ENCODE assay signal across 20 cellular contexts in genomic region chr2:160465406-160465805, GRCh38. TPM values are rescaled to one million over a fixed set of nuclear protein-coding genes. Genes with fewer than 3 reads are reported as not detected.
DNase-seq lines count a peak whose midpoint lies in the region; ATAC-seq, FAIRE-seq and TF ChIP-seq lines count a peak whose summit lies in the region.
"Had no signal": no experiment of that assay in that cellular context is flagged by ENCODE, and none has a peak within 500 bp of the region (broad histone marks: within the 10 kb centered on the region; RNA-seq: fewer than 3 reads in every experiment).

No MANE protein-coding gene starts in this region.

- peaks cover 1 to 5% of the 10 kb centered on the region in 2 experiments; a peak in 3 of 4 replicates for H3K4me1 ChIP-seq in SK-N-SH (ENCODE audit: control insufficient read depth in 1 of 2, insufficient read depth in 2 of 2, low read depth in 1 of 2, low read length in 1 of 2)

- POLR2A ChIA-PET in SK-N-SH (lab: Yijun Ruan, JAX) = no interaction called here
- POLR2A ChIA-PET in CD4-positive, alpha-beta T cell (lab: Charles Lee) = interaction anchor here (1.6 to 2.0 kb wide), 2 partner anchors 26 to 38 kb away, joined by 3 to 4 read pairs; no protein-coding TSS in a partner anchor

- no peak for FAIRE-seq in bronchial epithelial cell (lab: Jason Lieb, UNC)

- no peaks in the 10 kb centered on the region for H3K27me3 Mint-ChIP-seq in CD4-positive, alpha-beta T cell
- H3K27me3 Mint-ChIP-seq in nephron progenitor cell (ENCODE audit: low read depth, poor library complexity) = no peaks in the 10 kb centered on the region

- H3K79me2 ChIP-seq in SK-N-SH (ENCODE audit: insufficient read depth) = peaks cover 95% of the 10 kb centered on the region

- peaks cover 69% of the 10 kb centered on the region for H4K20me1 ChIP-seq in SK-N-SH (ENCODE audit: insufficient read depth)

- 96% methylated on average over 3 of the region's 3 CpGs for whole genome bisulfite sequencing in SK-N-SH (ENCODE audit: low lambda C conversion rate)

- no peak overlapping the region for H3K27ac ChIP-seq in SK-N-SH (ENCODE audit: low read depth in 2 of 2, low read length in 1 of 2)
- H3K27ac ChIP-seq in CD4-positive, alpha-beta T cell (ENCODE audit: low read depth, low read length) = no peak overlapping the region
- H3K27ac ChIP-seq: C4-2B, tibial nerve had no signal

- no peak overlapping the region for H3K4me2 ChIP-seq in SK-N-SH

- intact Hi-C loops in CD4-positive, alpha-beta T cell (cut with DNase I, micrococcal nuclease) = no loop called here

- TF ChIP-seq RAD21 in SK-N-SH (IDR thresholded peaks at IDR 0.05; ENCODE audit: low read length) = no peak

- peaks cover 6% of the 10 kb centered on the region for H3K36me3 Mint-ChIP-seq in CD4-positive, alpha-beta T cell (ENCODE audit: low read depth)
- H3K36me3 Mint-ChIP-seq in nephron progenitor cell (ENCODE audit: low read depth) = peaks cover 11% of the 10 kb centered on the region

- no peaks in the 10 kb centered on the region for H3F3A ChIP-seq in SK-N-SH (replicated peaks; ENCODE audit: insufficient read depth)

- H3K27me3 ChIP-seq in SK-N-SH (ENCODE audit: insufficient read depth) (no peaks in the 10 kb centered on the region), bronchial epithelial cell (ENCODE audit: control insufficient read depth, insufficient read depth, low read length) (no peaks in the 10 kb centered on the region)
- H3K27me3 ChIP-seq in CD4-positive, alpha-beta T cell (ENCODE audit: control insufficient read depth, insufficient read depth, low read length) = no peaks in the 10 kb centered on the region
- H3K27me3 ChIP-seq: tibial nerve had no signal

- no peak overlapping the region for H3K9ac ChIP-seq in SK-N-SH

- no peaks in the 10 kb centered on the region for H3K9me3 Mint-ChIP-seq in CD4-positive, alpha-beta T cell
- H3K9me3 Mint-ChIP-seq in nephron progenitor cell = no peaks in the 10 kb centered on the region
- H3K9me3 Mint-ChIP-seq: activated T-helper 1 cell treated with anti-CD3 and anti-CD28 coated beads, Interleukin-12 subunit alpha, Interleukin-12 subunit beta, Interleukin-2, Interleukin-4 antibody, amounts not matched to agents 30 ng/mL and 10 ng/mL and 1 ng/mL, durations not matched to agents 14 hours and 24 hours and 36 hours had no signal

- H3K36me3 ChIP-seq in SK-N-SH (replicated peaks in 1 of 2; ENCODE audit: control insufficient read depth in 1 of 2, insufficient read depth in 2 of 2, low read length in 1 of 2) (no peaks in the 10 kb centered on the region), bronchial epithelial cell (ENCODE audit: control insufficient read depth, insufficient read depth, low read length) (no peaks in the 10 kb centered on the region)
- H3K36me3 ChIP-seq: tibial nerve had no signal

- CTCF ChIA-PET in SK-N-SH (lab: Yijun Ruan, JAX) = interaction anchor here (1.1 kb wide), 1 partner anchor 36 kb away, joined by 3 read pairs; no protein-coding TSS in a partner anchor
- CTCF ChIA-PET in CD4-positive, alpha-beta T cell (lab: Charles Lee) = interaction anchor here (0.9 kb wide), 1 partner anchor 22 kb away, joined by 3 read pairs; no protein-coding TSS in a partner anchor

- no peaks in the 10 kb centered on the region for H3K9me3 ChIP-seq in SK-N-SH
- no peaks in the 10 kb centered on the region for H3K9me3 ChIP-seq in CD4-positive, alpha-beta T cell (ENCODE audit: control insufficient read depth, low read length)
- H3K9me3 ChIP-seq: tibial nerve had no signal

- peaks cover 96% of the 10 kb centered on the region for H3K4me1 Mint-ChIP-seq in CD4-positive, alpha-beta T cell (ENCODE audit: low read depth)
- H3K4me1 Mint-ChIP-seq in nephron progenitor cell = peaks cover 50% of the 10 kb centered on the region

- H3K4me3 ChIP-seq in SK-N-SH (ENCODE audit: low read depth in 2 of 2, low read length in 1 of 2) (no peak overlapping the region), bronchial epithelial cell (ENCODE audit: low read depth, low read length) (no peak overlapping the region)
- H3K4me3 ChIP-seq: tibial nerve had no signal

- no peak overlapping the region for H2AFZ ChIP-seq in SK-N-SH (ENCODE audit: low read depth)

- ATAC-seq in SK-N-SH treated with all-trans-retinoic acid at 6 μM for 48 hours (0 out of 3 replicates have a peak, but pooled peaks have one; percentile 24), GM19035 (IDR thresholded peaks at IDR 0.05; ENCODE audit: unreplicated experiment) (no peak)
- ATAC-seq in CD4-positive, alpha-beta T cell (ENCODE audit: poor library complexity) = peak; percentile 68
- ATAC-seq: activated CD4-positive, CD25-positive, alpha-beta regulatory T cell treated with anti-CD3 and anti-CD28 coated beads, Interleukin-2, amount 50 U/mL, for 24 hours; right cardiac atrium had no signal

- TF ChIP-seq EP300 in SK-N-SH (IDR thresholded peaks at IDR 0.05; ENCODE audit: borderline replicate concordance in 1 of 2, low read depth in 1 of 2, low read length in 1 of 2) = no peak

- H3K27ac Mint-ChIP-seq in CD4-positive, alpha-beta T cell = peak overlapping the region; percentile 77
- peak overlapping the region; percentile 74 for H3K27ac Mint-ChIP-seq in nephron progenitor cell
- H3K27ac Mint-ChIP-seq: activated T-helper 1 cell treated with anti-CD3 and anti-CD28 coated beads, Interleukin-12 subunit alpha, Interleukin-12 subunit beta, Interleukin-2, Interleukin-4 antibody, amounts not matched to agents 30 ng/mL and 10 ng/mL and 1 ng/mL, durations not matched to agents 14 hours and 24 hours and 36 hours had no signal

- no peaks in the 10 kb centered on the region for H3K9me2 ChIP-seq in SK-N-SH

- TF ChIP-seq CTCF in SK-N-SH (IDR thresholded peaks at IDR 0.05) = no peak
- no peak for TF ChIP-seq CTCF in CD4-positive, alpha-beta T cell (IDR thresholded peaks at IDR 0.05)
- TF ChIP-seq CTCF in bronchial epithelial cell (IDR thresholded peaks at IDR 0.05; ENCODE audit: insufficient read depth, low read length, severe bottlenecking) = no peak
- TF ChIP-seq CTCF in nephron progenitor cell (IDR thresholded peaks at IDR 0.05) = no peak

- peak overlapping the region; percentile 65 for H3K4me3 Mint-ChIP-seq in CD4-positive, alpha-beta T cell
- no peak overlapping the region for H3K4me3 Mint-ChIP-seq in nephron progenitor cell
- H3K4me3 Mint-ChIP-seq: activated T-helper 1 cell treated with anti-CD3 and anti-CD28 coated beads, Interleukin-12 subunit alpha, Interleukin-12 subunit beta, Interleukin-2, Interleukin-4 antibody, amounts not matched to agents 30 ng/mL and 10 ng/mL and 1 ng/mL, durations not matched to agents 14 hours and 24 hours and 36 hours had no signal

- DNase-seq in SK-N-SH = no peak
- no peak for DNase-seq in CD4-positive, alpha-beta T cell
- peak; percentile 25 for DNase-seq in bronchial epithelial cell (ENCODE audit: low read depth)
- no peak for DNase-seq in nephron progenitor cell
- DNase-seq in occipital lobe (lab: John Stamatoyannopoulos, UW) = no peak
- no peak for DNase-seq in activated CD8-positive, alpha-beta memory T cell treated with anti-CD3 and anti-CD28 coated beads, Interleukin-2, amount 50 U/mL, for 4 hours
- DNase-seq: 8988T; aorta; NCI-H1694 treated with DMSO at 0.1 percent for 48 hours; NCI-H510A treated with DMSO at 0.1 percent for 48 hours; right cardiac atrium; SHP77 treated with DMSO at 0.1 percent for 48 hours; stimulated activated CD4-positive, alpha-beta T cell treated with anti-CD3 and anti-CD28 coated beads, Interleukin-2, amount 100 ng/mL, for 48 hours; stimulated activated CD8-positive, alpha-beta memory T cell treated with anti-CD3 and anti-CD28 coated beads, Interleukin-4, amount 100 ng/mL, for 48 hours had no signal

TF ChIP-seq in SK-N-SH treated with all-trans-retinoic acid at 6 μM for 48 hours, 23 proteins besides CTCF, POLR2A, EP300 and RAD21 (continues in another document):
- TF ChIP-seq TCF4 (CRISPR knock-in tag; IDR thresholded peaks at IDR 0.05; ENCODE audit: borderline replicate concordance) = no peak
- TF ChIP-seq ZC3H10 (CRISPR knock-in tag; IDR thresholded peaks at IDR 0.05) = no peak
- TF ChIP-seq PATZ1 (CRISPR knock-in tag; IDR thresholded peaks at IDR 0.05; ENCODE audit: borderline replicate concordance) = no peak

TF ChIP-seq in SK-N-SH, 30 proteins besides CTCF, POLR2A, EP300 and RAD21:
- TF ChIP-seq RFX5 (IDR thresholded peaks at IDR 0.05; ENCODE audit: low read length) = no peak
- no peak for TF ChIP-seq USF1 (IDR thresholded peaks at IDR 0.05; ENCODE audit: borderline replicate concordance, low read depth)
- TF ChIP-seq NFIC (IDR thresholded peaks at IDR 0.05; ENCODE audit: borderline replicate concordance) = no peak
- TF ChIP-seq MAX (IDR thresholded peaks at IDR 0.05; ENCODE audit: low read depth) = no peak
- TF ChIP-seq SIN3A (IDR thresholded peaks at IDR 0.05; ENCODE audit: borderline replicate concordance, low read depth, low read length) = no peak
- TF ChIP-seq POLR2AphosphoS5 (IDR thresholded peaks at IDR 0.05; ENCODE audit: low read depth, low read length) = no peak
- no peak for TF ChIP-seq RXRA (IDR thresholded peaks at IDR 0.05; ENCODE audit: borderline replicate concordance, low read depth)
TF ChIP-seq in SK-N-SH: peak in this region for 0.

RNA-seq across cellular contexts. Expression of gene RBMS1, which starts 28.2 kb away (rescaled TPM):
- 56.5 and 63.8 TPM in 2 replicates for polyA plus RNA-seq in SK-N-SH (2012; rRNA removed)
- polyA plus RNA-seq in SK-N-SH (2012; cell fraction: cytosol; rRNA removed) = 61.4 and 63.8 TPM in 2 replicates
- 46.6 and 88.8 TPM in 2 replicates for polyA plus RNA-seq in SK-N-SH (2012; cell fraction: nucleus; rRNA removed)
- total RNA-seq in CD4-positive, alpha-beta T cell = 10 to 100 TPM; 88.6 to 90.3 TPM
- total RNA-seq in bronchial epithelial cell (30.0 and 34.1 TPM in 2 replicates), occipital lobe (7.8 TPM)
